ENCODE assay signal across 30 cellular contexts in the genomic region with DNA sequence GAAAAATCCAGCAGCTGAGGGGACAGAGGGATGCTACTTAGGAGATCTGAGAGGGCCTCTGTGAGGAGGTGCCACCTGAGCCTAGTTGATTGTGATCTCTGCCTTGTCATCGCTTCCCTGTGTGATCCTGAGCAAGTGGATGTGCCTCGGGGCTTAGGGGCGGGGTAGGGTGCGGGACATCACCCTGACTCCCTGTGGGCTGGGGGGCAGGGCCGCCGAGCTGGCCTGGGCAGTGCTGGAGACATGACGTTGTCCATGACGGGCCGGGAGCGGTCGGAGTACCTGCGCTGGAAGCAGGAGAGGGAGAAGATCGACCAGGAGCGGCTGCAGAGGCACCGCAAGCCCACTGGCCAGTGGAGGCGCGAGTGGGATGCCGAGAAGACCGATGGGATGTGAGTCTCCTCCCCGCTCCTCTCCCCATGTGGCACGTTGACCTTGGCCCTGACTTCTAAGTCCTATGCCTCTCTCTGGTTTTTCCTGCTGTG. TPM values are rescaled to one million over a fixed set of nuclear protein-coding genes. Genes with fewer than 3 reads are reported as not detected.
A peak's percentile ranks its signal among the peaks of the same experiment; 100 is the strongest.
DNase-seq lines count a peak whose midpoint lies in the region; ATAC-seq and TF ChIP-seq lines count a peak whose summit lies in the region.
"Had no signal": no experiment of that assay in that cellular context is flagged by ENCODE, and none has a peak within 500 bp of the region (broad histone marks: within the 10 kb centered on the region; RNA-seq: fewer than 3 reads in every experiment).

No MANE protein-coding gene starts in this region.

- no peak overlapping the region for H3K4me3 ChIP-seq in spleen
- H3K4me3 ChIP-seq: MG63, ovary, SK-N-MC, skin epidermis, suprapubic skin had no signal

- CTCF ChIA-PET in activated CD4-positive, alpha-beta T cell treated with anti-CD3 and anti-CD28 coated beads for 36 hours (lab: Charles Lee): no interaction called here

- 83 to 91% (median 88%) methylated on average over 17 to 21 of the region's 21 CpGs for WGBS in spleen, 5 donors

- no peak for TF ChIP-seq POLR2A in spleen (IDR thresholded peaks at IDR 0.05)

- peak overlapping the region in 1 of 8 donors; percentile 30 for H3K27ac ChIP-seq in spleen
- H3K27ac ChIP-seq: 22Rv1, KMS-11, ovary, SK-N-MC, suprapubic skin had no signal

- no peaks in the 10 kb centered on the region for H3K9me3 ChIP-seq in spleen
- H3K9me3 ChIP-seq: MG63, ovary, suprapubic skin had no signal

- DNase-seq in activated CD4-positive, alpha-beta T cell treated with anti-CD3 and anti-CD28 coated beads for 36 hours: no peak
- DNase-seq in activated CD4-positive, alpha-beta T cell treated with anti-CD3 and anti-CD28 coated beads, Interleukin-2, amount 50 U/mL, for 4 hours: no peak
- DNase-seq in endothelial cell (ENCODE audit: low spot score) (no peak), spleen (peak; percentile 76), GDM1 (lab: John Stamatoyannopoulos, UW) (no peak)
- DNase-seq: activated CD4-positive, alpha-beta T cell treated with anti-CD3 and anti-CD28 coated beads, Interleukin-2, amount 10 ng/mL, durations not matched to agents 7 days and 5 days; activated gamma-delta T cell treated with Interleukin-2 at 50 U/mL for 16 hours; activated T-cell treated with anti-CD3 and anti-CD28 coated beads, Interleukin-2, amount 50 U/mL, for 1 hour; central memory CD4-positive, alpha-beta T cell; GOT3; immature natural killer cell; MG63; NCI-H1105; NCI-H187 treated with DMSO at 0.1 percent for 48 hours; NCI-H2171 treated with DMSO at 0.1 percent for 48 hours; NCI-H524; nephron progenitor cell; NK-92 treated with Interleukin-12 subunit alpha and Interleukin-12 subunit beta, amount 100 ng/mL, for 24 hours; ovary; stimulated activated naive CD4-positive, alpha-beta T cell treated with Interleukin-2 at 50 U/mL for 16 hours; T-helper 1 cell had no signal

- no peaks in the 10 kb centered on the region for H3K27me3 ChIP-seq in spleen (replicated peaks in 1 of 7)
- H3K27me3 ChIP-seq: MG63, ovary, suprapubic skin had no signal

- peaks cover 0 to 100% (median 80%) of the 10 kb centered on the region in 6 donors for H3K36me3 ChIP-seq in spleen
- H3K36me3 ChIP-seq: ovary had no signal

- TF ChIP-seq CTCF in endothelial cell (IDR thresholded peaks at IDR 0.05; ENCODE audit: unreplicated experiment) (no peak), spleen (IDR thresholded peaks at IDR 0.05 in 8 of 11, conservative IDR thresholded peaks at IDR 0.05 in 3 of 11) (no peak)

- ATAC-seq in activated CD4-positive, alpha-beta T cell treated with anti-CD3 and anti-CD28 coated beads for 36 hours: no peak
- ATAC-seq in GM21529 (IDR thresholded peaks at IDR 0.05; ENCODE audit: unreplicated experiment): no peak
- ATAC-seq: WTC11 had no signal

- H3K27ac Mint-ChIP-seq in activated CD4-positive, alpha-beta T cell treated with anti-CD3 and anti-CD28 coated beads for 36 hours: peak overlapping the region; percentile 8
- no peak overlapping the region for H3K27ac Mint-ChIP-seq in endothelial cell (ENCODE audit: unreplicated experiment)
- H3K27ac Mint-ChIP-seq: activated CD4-positive, alpha-beta T cell treated with anti-CD3 and anti-CD28 coated beads, Interleukin-2, amount 10 ng/mL, durations not matched to agents 7 days and 5 days; immature natural killer cell; memory B cell; nephron progenitor cell; WTC11 had no signal

- POLR2A ChIA-PET in activated CD4-positive, alpha-beta T cell treated with anti-CD3 and anti-CD28 coated beads for 36 hours (lab: Charles Lee): interaction anchor here (0.9 kb wide), 1 partner anchor 9 kb away, joined by 3 read pairs; no protein-coding TSS in a partner anchor

- H3K27me3 Mint-ChIP-seq in activated CD4-positive, alpha-beta T cell treated with anti-CD3 and anti-CD28 coated beads for 36 hours: no peaks in the 10 kb centered on the region
- peaks cover 7% of the 10 kb centered on the region for H3K27me3 Mint-ChIP-seq in endothelial cell (ENCODE audit: unreplicated experiment)
- H3K27me3 Mint-ChIP-seq: activated CD4-positive, alpha-beta T cell treated with anti-CD3 and anti-CD28 coated beads, Interleukin-2, amount 10 ng/mL, durations not matched to agents 7 days and 5 days; memory B cell had no signal

- no peak overlapping the region for H3K4me3 Mint-ChIP-seq in activated CD4-positive, alpha-beta T cell treated with anti-CD3 and anti-CD28 coated beads for 36 hours
- peak overlapping the region; percentile 37 for H3K4me3 Mint-ChIP-seq in endothelial cell (ENCODE audit: unreplicated experiment)
- H3K4me3 Mint-ChIP-seq: activated CD4-positive, alpha-beta T cell treated with anti-CD3 and anti-CD28 coated beads, Interleukin-2, amount 10 ng/mL, durations not matched to agents 7 days and 5 days; immature natural killer cell; memory B cell; nephron progenitor cell; WTC11 had no signal

- peaks cover 42% of the 10 kb centered on the region for H3K36me3 Mint-ChIP-seq in activated CD4-positive, alpha-beta T cell treated with anti-CD3 and anti-CD28 coated beads for 36 hours (ENCODE audit: low read depth)
- H3K36me3 Mint-ChIP-seq in endothelial cell (ENCODE audit: low read depth, unreplicated experiment): peaks cover 38% of the 10 kb centered on the region

- no peaks in the 10 kb centered on the region for H3K4me1 Mint-ChIP-seq in activated CD4-positive, alpha-beta T cell treated with anti-CD3 and anti-CD28 coated beads for 36 hours
- no peaks in the 10 kb centered on the region for H3K4me1 Mint-ChIP-seq in endothelial cell (ENCODE audit: unreplicated experiment)
- H3K4me1 Mint-ChIP-seq: WTC11 had no signal

- intact Hi-C loops in activated CD4-positive, alpha-beta T cell treated with anti-CD3 and anti-CD28 coated beads for 36 hours (cut with DNase I, micrococcal nuclease): no loop called here
- intact Hi-C loops in spleen (cut with DNase I; ENCODE audit: low total_unique reads): no loop called here

- no peaks in the 10 kb centered on the region for H3K9me3 Mint-ChIP-seq in activated CD4-positive, alpha-beta T cell treated with anti-CD3 and anti-CD28 coated beads for 36 hours (ENCODE audit: low read depth)
- no peaks in the 10 kb centered on the region for H3K9me3 Mint-ChIP-seq in endothelial cell (ENCODE audit: unreplicated experiment)
- H3K9me3 Mint-ChIP-seq: activated CD4-positive, alpha-beta T cell treated with anti-CD3 and anti-CD28 coated beads, Interleukin-2, amount 10 ng/mL, durations not matched to agents 7 days and 5 days; immature natural killer cell; memory B cell; nephron progenitor cell; WTC11 had no signal

- H3K4me1 ChIP-seq in spleen: peaks cover 0 to 43% (median 8%) of the 10 kb centered on the region in 6 donors

RNA-seq across cellular contexts. Expression of gene INAFM1, which starts 8.2 kb away (rescaled TPM):
- 10 to 100 TPM; 11.7 to 13.2 TPM for total RNA-seq in activated CD4-positive, alpha-beta T cell treated with anti-CD3 and anti-CD28 coated beads for 36 hours
- 4.8 TPM for total RNA-seq in endothelial cell (ENCODE audit: unreplicated experiment)
- 10 to 100 TPM in 4 of 7 donors, 1 to 10 TPM in 3; 3.9 to 19.8 (median 13.8) TPM for total RNA-seq in spleen
- 10 to 100 TPM in 2 of 3 donors, 1 to 10 TPM in 1; 8.1 to 12.9 (median 11.3) TPM for polyA plus RNA-seq in spleen

RNA-seq across cellular contexts. Expression of gene CCDC9, which starts 10.1 kb away (rescaled TPM):
- total RNA-seq in activated CD4-positive, alpha-beta T cell treated with anti-CD3 and anti-CD28 coated beads for 36 hours: 10 to 100 TPM; 22.4 to 30.6 TPM
- 28.0 TPM for total RNA-seq in endothelial cell (ENCODE audit: unreplicated experiment)
- total RNA-seq in spleen: 10 to 100 TPM; 13.0 to 43.0 (median 32.6) TPM
- 10 to 100 TPM; 11.0 to 38.7 (median 15.9) TPM for polyA plus RNA-seq in spleen

RNA-seq across cellular contexts. Expression of gene BBC3, which starts 35.4 kb away (rescaled TPM):
- total RNA-seq in activated CD4-positive, alpha-beta T cell treated with anti-CD3 and anti-CD28 coated beads for 36 hours: 10 to 100 TPM in 1 of 2 experiments, 1 to 10 TPM in 1; 8.1 to 12.0 TPM
- 18.6 TPM for total RNA-seq in endothelial cell (ENCODE audit: unreplicated experiment)
- 10 to 100 TPM in 6 of 7 donors, 1 to 10 TPM in 1; 6.3 to 17.0 (median 11.3) TPM for total RNA-seq in spleen
- 10 to 100 TPM in 1 of 3 donors, 1 to 10 TPM in 2; 7.1 to 12.6 (median 9.5) TPM for polyA plus RNA-seq in spleen

RNA-seq across cellular contexts. Expression of gene C5AR1, which starts 43.2 kb away (rescaled TPM):
- total RNA-seq in activated CD4-positive, alpha-beta T cell treated with anti-CD3 and anti-CD28 coated beads for 36 hours: under 1 TPM; 0.41 to 0.79 TPM
- total RNA-seq in endothelial cell (ENCODE audit: unreplicated experiment) (0.56 TPM), spleen (100 to 1,000 TPM in 1 of 7 donors, 10 to 100 TPM in 6; 33.1 to 124 (median 64.0) TPM)
- 1 to 10 TPM; 4.0 to 9.4 (median 4.6) TPM for polyA plus RNA-seq in spleen
- total RNA-seq: HT1080 had no signal
